ENCODE assay signal across 17 cellular contexts in the genomic region with DNA sequence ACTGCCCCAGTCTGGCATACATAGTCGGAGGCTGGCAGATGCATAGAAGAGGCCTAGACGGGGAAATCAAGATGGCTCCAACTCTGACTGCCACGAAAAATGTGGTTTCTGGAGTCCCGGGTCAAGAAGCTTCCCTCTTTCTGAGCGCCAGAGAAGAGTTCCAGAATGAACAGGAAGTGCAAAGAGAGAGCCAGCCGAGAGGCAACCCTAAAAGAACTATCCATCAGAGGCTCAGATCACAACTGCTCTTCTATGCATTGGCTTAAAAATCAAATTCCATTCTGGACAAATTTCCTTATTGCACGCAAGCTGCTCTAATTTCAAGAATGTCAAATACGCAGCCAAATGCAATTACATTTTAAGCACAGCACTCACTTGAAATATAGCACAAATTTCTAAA. TPM values are rescaled to one million over a fixed set of nuclear protein-coding genes. Genes with fewer than 3 reads are reported as not detected.
DNase-seq lines count a peak whose midpoint lies in the region; ATAC-seq, FAIRE-seq and TF ChIP-seq lines count a peak whose summit lies in the region.
"Had no signal": no experiment of that assay in that cellular context is flagged by ENCODE, and none has a peak within 500 bp of the region (broad histone marks: within the 10 kb centered on the region; RNA-seq: fewer than 3 reads in every experiment).

No MANE protein-coding gene starts in this region.

- CTCF ChIA-PET in IMR-90 (lab: Yijun Ruan, JAX) (interaction anchor here (2.4 kb wide), 1 partner anchor 9 kb away, joined by 11 read pairs; no protein-coding TSS in a partner anchor), endothelial cell of umbilical vein (lab: Charles Lee) (interaction anchor here (1.0 to 1.6 kb wide), 9 partner anchors 8 to 664 kb away, joined by 4 to 12 read pairs (median 5); a partner anchor contains a TSS)

- H4K91ac ChIP-seq in IMR-90 (ENCODE audit: insufficient read depth, low read depth, low read length), result 0 out of 2 replicates have a peak overlapping the region, but pooled peaks have one; percentile 20

- H3K9me1 ChIP-seq in IMR-90 (ENCODE audit: insufficient read depth, low read length) (no peaks in the 10 kb centered on the region), endothelial cell of umbilical vein (replicated peaks; ENCODE audit: control insufficient read depth, extremely low read depth, insufficient read depth, low read length) (no peaks in the 10 kb centered on the region)

- no peak overlapping the region for H3K56ac ChIP-seq in IMR-90 (ENCODE audit: extremely low read depth, insufficient read depth, low read length)

- POLR2A ChIA-PET in IMR-90 (lab: Charles Lee; ENCODE audit: unreplicated experiment), result interaction anchor here (0.6 kb wide), 1 partner anchor 472 kb away, joined by 3 read pairs; a partner anchor contains a TSS
- POLR2A ChIA-PET in endothelial cell of umbilical vein (lab: Charles Lee), result no interaction called here

- H4K20me1 ChIP-seq in IMR-90 (ENCODE audit: insufficient read depth, low read length) (no peaks in the 10 kb centered on the region), endothelial cell of umbilical vein (replicated peaks; ENCODE audit: control insufficient read depth, extremely low read depth, insufficient read depth, low read length) (no peaks in the 10 kb centered on the region)

- H2BK120ac ChIP-seq in IMR-90 (ENCODE audit: low read depth, low read length), result peak overlapping the region; percentile 71

- H3K36me3 Mint-ChIP-seq in nephron (ENCODE audit: low read depth), result no peaks in the 10 kb centered on the region

- ATAC-seq in Right ventricle myocardium inferior (peak; percentile 20), IMR-90 (ENCODE audit: low read depth) (peak; percentile 65), GM21723 (IDR thresholded peaks at IDR 0.05; ENCODE audit: unreplicated experiment) (no peak)
- ATAC-seq: Panc1 had no signal

- no peak overlapping the region for H3K9ac ChIP-seq in IMR-90 (ENCODE audit: low read depth, low read length)
- peak overlapping the region; percentile 9 for H3K9ac ChIP-seq in endothelial cell of umbilical vein (replicated peaks; ENCODE audit: extremely low read depth, insufficient read depth, low read length)

- DNase-seq in Right ventricle myocardium inferior (ENCODE audit: missing footprints), result no peak
- DNase-seq in cardiac septum (ENCODE audit: low spot score), result no peak
- DNase-seq in IMR-90, result peak; percentile 29
- no peak for DNase-seq in endothelial cell of umbilical vein (ENCODE audit: low read depth, low spot score)
- no peak for DNase-seq in 8988T
- DNase-seq in HuH-7 (ENCODE audit: low spot score), result no peak
- DNase-seq: AML-193, COR-L47, KG1, NCI-H1436 had no signal

- peak overlapping the region; percentile 29 for H2BK5ac ChIP-seq in IMR-90 (ENCODE audit: low read depth, low read length, poor library complexity, severe bottlenecking)

- H2BK15ac ChIP-seq in IMR-90 (ENCODE audit: low read depth, low read length), result no peak overlapping the region

- no peak overlapping the region for H2BK20ac ChIP-seq in IMR-90 (ENCODE audit: low read depth, low read length)

- H3K9me3 ChIP-seq in IMR-90 (ENCODE audit: control insufficient read depth, insufficient read depth, low read length) (no peaks in the 10 kb centered on the region), endothelial cell of umbilical vein (replicated peaks; ENCODE audit: control insufficient read depth, insufficient read depth, low read length) (no peaks in the 10 kb centered on the region)

- TF ChIP-seq POLR2A in IMR-90 (IDR thresholded peaks at IDR 0.05; ENCODE audit: low read depth, low read length) (no peak), endothelial cell of umbilical vein (IDR thresholded peaks at IDR 0.05; ENCODE audit: low read depth, low read length) (no peak)

- H3K4ac ChIP-seq in IMR-90 (ENCODE audit: low read depth, low read length), result peak overlapping the region; percentile 64; the same call in 1 of the 2 replicates

- H3K27me3 ChIP-seq in IMR-90 (ENCODE audit: control insufficient read depth, insufficient read depth, low read length) (peaks cover 2% of the 10 kb centered on the region), endothelial cell of umbilical vein (ENCODE audit: control insufficient read depth in 2 of 2, insufficient read depth in 2 of 2, low read length in 2 of 2) (no peaks in the 10 kb centered on the region)

- 0 out of 2 replicates have a peak overlapping the region, but pooled peaks have one; percentile 28 for H3K14ac ChIP-seq in IMR-90 (replicated peaks; ENCODE audit: low read depth, low read length)

- in situ Hi-C loops in IMR-90 (cut with MboI; ENCODE audit: low sequenced_read_pairs), result no loop called here

- H2AK5ac ChIP-seq in IMR-90 (ENCODE audit: low read depth, low read length), result no peak overlapping the region

- peaks cover 12% of the 10 kb centered on the region for H3K4me1 Mint-ChIP-seq in nephron

- TF ChIP-seq CTCF in IMR-90 (conservative IDR thresholded peaks at IDR 0.05; ENCODE audit: low read depth, low read length) (no peak), endothelial cell of umbilical vein (IDR thresholded peaks at IDR 0.05; ENCODE audit: extremely low read depth in 1 of 2, insufficient read depth in 1 of 2, low read depth in 1 of 2, low read length in 2 of 2) (no peak), nephron (IDR thresholded peaks at IDR 0.05; ENCODE audit: unreplicated experiment in 3 of 3) (no peak)

- dilution Hi-C loops in IMR-90 (cut with HindIII; ENCODE audit: low sequenced_read_pairs, unreplicated experiment), result no loop called here
- dilution Hi-C loops in endothelial cell of umbilical vein (cut with MboI; ENCODE audit: extremely low pct_ligation_motif_present, low sequenced_read_pairs), result no loop called here

- BruUV-seq in IMR-90 (replicated peaks; lab: Mats Ljungman, UMichigan) (no TSS peak), endothelial cell of umbilical vein (replicated peaks; lab: Mats Ljungman, UMichigan) (no TSS peak)

- intact Hi-C loops in Right ventricle myocardium inferior (cut with DNase I), result no loop called here
- intact Hi-C loops in cardiac septum (cut with DNase I), result no loop called here
- intact Hi-C loops in IMR-90 (cut with micrococcal nuclease), result no loop called here
- intact Hi-C loops in endothelial cell of umbilical vein (cut with micrococcal nuclease), result loop anchor here (2.0 kb wide), 1 partner anchor 41 kb away; no protein-coding TSS in a partner anchor

- peaks cover 7% of the 10 kb centered on the region for H3K4me1 ChIP-seq in IMR-90 (ENCODE audit: control insufficient read depth, insufficient read depth, low read length)
- peaks cover 29% of the 10 kb centered on the region for H3K4me1 ChIP-seq in endothelial cell of umbilical vein (ENCODE audit: control insufficient read depth, extremely low read depth, insufficient read depth, low read length)

- H3K18ac ChIP-seq in IMR-90 (ENCODE audit: low read depth, low read length), result peak overlapping the region; percentile 24; the same call in 1 of the 2 replicates

- H3K36me3 ChIP-seq in IMR-90 (ENCODE audit: control insufficient read depth, insufficient read depth, low read length) (no peaks in the 10 kb centered on the region), endothelial cell of umbilical vein (ENCODE audit: control insufficient read depth in 2 of 2, extremely low read depth in 1 of 2, insufficient read depth in 2 of 2, low read length in 2 of 2) (no peaks in the 10 kb centered on the region)

- peak; percentile 48 for FAIRE-seq in endothelial cell of umbilical vein (lab: Jason Lieb, UNC)

- no peaks in the 10 kb centered on the region for H3K27me3 Mint-ChIP-seq in nephron (ENCODE audit: low read depth)

- H3K27ac ChIP-seq in IMR-90 (ENCODE audit: insufficient read depth, low read length) (peak overlapping the region; percentile 95; the same call in 1 of the 2 replicates), endothelial cell of umbilical vein (ENCODE audit: insufficient read depth, low read depth, low read length) (no peak overlapping the region)
- H3K27ac ChIP-seq: SK-N-MC had no signal

- no peak for TF ChIP-seq RAD21 in IMR-90 (IDR thresholded peaks at IDR 0.05; ENCODE audit: low read length)

- no peaks in the 10 kb centered on the region for H3K79me1 ChIP-seq in IMR-90 (ENCODE audit: low read depth in 1 of 2, low read length in 2 of 2)

- H3K9me3 Mint-ChIP-seq in nephron, result peaks cover 3% of the 10 kb centered on the region

- 18% methylated on average over 5 of the region's 8 CpGs; no CpG with 5 or more reads in 1 of the 2 experiments for WGBS in IMR-90 (ENCODE audit: extremely low coverage in 2 of 2, insufficient read length in 1 of 2), 2 experiments

- H3K4me3 ChIP-seq in IMR-90 (ENCODE audit: insufficient read depth, low read depth, low read length), result no peak overlapping the region
- no peak overlapping the region for H3K4me3 ChIP-seq in endothelial cell of umbilical vein (replicated peaks in 1 of 3; ENCODE audit: insufficient read depth in 1 of 3, low read depth in 1 of 3, low read length in 3 of 3)
- H3K4me3 ChIP-seq: SK-N-MC had no signal

- H3K79me2 ChIP-seq in endothelial cell of umbilical vein (ENCODE audit: control insufficient read depth, insufficient read depth, low read length), result no peaks in the 10 kb centered on the region

- peak overlapping the region in 2 of 3 experiments; percentile 0 to 30 for H3K27ac Mint-ChIP-seq in nephron

- H4K8ac ChIP-seq in IMR-90 (ENCODE audit: low read depth in 2 of 2, low read length in 2 of 2), result peak overlapping the region in 1 of 2 experiments; percentile 7; a peak in 1 of 4 replicates

- H3K4me2 ChIP-seq in IMR-90 (ENCODE audit: low read depth, low read length), result no peak overlapping the region
- no peak overlapping the region for H3K4me2 ChIP-seq in endothelial cell of umbilical vein (ENCODE audit: insufficient read depth, low read length)

- H3K23ac ChIP-seq in IMR-90 (ENCODE audit: low read depth, low read length), result no peak overlapping the region

- no peak overlapping the region for H2AK9ac ChIP-seq in IMR-90 (replicated peaks; ENCODE audit: low read depth, low read length, poor library complexity)

- H4K5ac ChIP-seq in IMR-90 (ENCODE audit: low read depth, low read length), result peak overlapping the region; percentile 64; the same call in 1 of the 2 replicates

- no peak overlapping the region for H3K4me3 Mint-ChIP-seq in nephron

- H2AFZ ChIP-seq in IMR-90 (replicated peaks; ENCODE audit: low read length, poor library complexity) (peak overlapping the region; percentile 72), endothelial cell of umbilical vein (ENCODE audit: low read depth, low read length) (peak overlapping the region; percentile 75)

RNA-seq across cellular contexts. Expression of a gene that starts 26.0 kb away (rescaled TPM):
- total RNA-seq in Right ventricle myocardium inferior (not detected), cardiac septum (not detected), IMR-90 (2012; rRNA removed) (not detected in 2 replicates), endothelial cell of umbilical vein (not detected in 2 replicates)
- polyA plus RNA-seq in IMR-90 (2012; rRNA removed) (not detected in 2 replicates), endothelial cell of umbilical vein (not detected in 2 replicates)
- polyA plus RNA-seq in IMR-90 (2012; cell fraction: cytosol; rRNA removed), result not detected in 2 replicates
- not detected in 2 replicates for polyA plus RNA-seq in IMR-90 (2012; cell fraction: nucleus; rRNA removed; ENCODE audit: low replicate concordance)
- polyA plus RNA-seq in endothelial cell of umbilical vein (2011; cell fraction: cytosol; rRNA removed), result not detected in 2 replicates
- not detected in 2 replicates for polyA plus RNA-seq in endothelial cell of umbilical vein (2011; cell fraction: nucleus; rRNA removed)
- not detected in 2 replicates for polyA plus RNA-seq in endothelial cell of umbilical vein (2012)
- not detected in 2 replicates for polyA minus RNA-seq in endothelial cell of umbilical vein
- not detected for polyA minus RNA-seq in endothelial cell of umbilical vein (2011; cell fraction: cytosol; rRNA and poly(A)+ RNA removed)
- not detected in 2 replicates for polyA minus RNA-seq in endothelial cell of umbilical vein (2011; cell fraction: nucleus; rRNA and poly(A)+ RNA removed)
- total RNA-seq: A172, Daoy, NCI-H460 had no signal

RNA-seq across cellular contexts. Expression of a gene that starts 38.5 kb away (rescaled TPM):
- not detected for total RNA-seq in Right ventricle myocardium inferior
- total RNA-seq in cardiac septum, result not detected
- total RNA-seq in IMR-90 (2012; rRNA removed), result under 0.01 TPM in 1 of 2 replicates, not detected in the other
- not detected in 2 replicates for polyA plus RNA-seq in IMR-90 (2012; rRNA removed)
- polyA plus RNA-seq in IMR-90 (2012; cell fraction: cytosol; rRNA removed), result 0.06 TPM in 1 of 2 replicates, not detected in the other
- polyA plus RNA-seq in IMR-90 (2012; cell fraction: nucleus; rRNA removed; ENCODE audit: low replicate concordance), result 0.08 TPM in 1 of 2 replicates, not detected in the other
- total RNA-seq in endothelial cell of umbilical vein, result 0.20 and 0.21 TPM in 2 replicates
- polyA plus RNA-seq in endothelial cell of umbilical vein, result 0.22 and 0.29 TPM in 2 replicates
- 0.14 and 0.17 TPM in 2 replicates for polyA plus RNA-seq in endothelial cell of umbilical vein (2011; cell fraction: cytosol; rRNA removed)
- 0.47 and 0.73 TPM in 2 replicates for polyA plus RNA-seq in endothelial cell of umbilical vein (2011; cell fraction: nucleus; rRNA removed)
- not detected in 2 replicates for polyA plus RNA-seq in endothelial cell of umbilical vein (2012)
- not detected in 2 replicates for polyA minus RNA-seq in endothelial cell of umbilical vein
- not detected for polyA minus RNA-seq in endothelial cell of umbilical vein (2011; cell fraction: cytosol; rRNA and poly(A)+ RNA removed)
- polyA minus RNA-seq in endothelial cell of umbilical vein (2011; cell fraction: nucleus; rRNA and poly(A)+ RNA removed), result not detected in 2 replicates
- total RNA-seq: A172, Daoy, NCI-H460 had no signal

RNA-seq across cellular contexts. Expression of a gene that starts 45.0 kb away (rescaled TPM):
- total RNA-seq in Right ventricle myocardium inferior, result 47.8 TPM
- total RNA-seq in cardiac septum, result 31.2 TPM
- total RNA-seq in IMR-90 (2012; rRNA removed), result 75.3 and 87.1 TPM in 2 replicates
- 48.2 and 51.8 TPM in 2 replicates for polyA plus RNA-seq in IMR-90 (2012; rRNA removed)
- polyA plus RNA-seq in IMR-90 (2012; cell fraction: cytosol; rRNA removed), result 17.9 and 28.5 TPM in 2 replicates
- polyA plus RNA-seq in IMR-90 (2012; cell fraction: nucleus; rRNA removed; ENCODE audit: low replicate concordance), result 7.0 and 26.5 TPM in 2 replicates
- 38.1 and 40.4 TPM in 2 replicates for total RNA-seq in endothelial cell of umbilical vein
- polyA plus RNA-seq in endothelial cell of umbilical vein, result 38.4 and 39.5 TPM in 2 replicates
- 73.4 and 79.6 TPM in 2 replicates for polyA plus RNA-seq in endothelial cell of umbilical vein (2011; cell fraction: cytosol; rRNA removed)
- 33.1 and 34.8 TPM in 2 replicates for polyA plus RNA-seq in endothelial cell of umbilical vein (2011; cell fraction: nucleus; rRNA removed)
- polyA plus RNA-seq in endothelial cell of umbilical vein (2012), result 48.3 and 55.9 TPM in 2 replicates
- polyA minus RNA-seq in endothelial cell of umbilical vein, result 29.7 and 29.8 TPM in 2 replicates
- 30.3 TPM for polyA minus RNA-seq in endothelial cell of umbilical vein (2011; cell fraction: cytosol; rRNA and poly(A)+ RNA removed)
- polyA minus RNA-seq in endothelial cell of umbilical vein (2011; cell fraction: nucleus; rRNA and poly(A)+ RNA removed), result 12.5 and 13.6 TPM in 2 replicates
